Comparison of ENCODE assay signal across 8 cellular contexts in the genomic region with DNA sequence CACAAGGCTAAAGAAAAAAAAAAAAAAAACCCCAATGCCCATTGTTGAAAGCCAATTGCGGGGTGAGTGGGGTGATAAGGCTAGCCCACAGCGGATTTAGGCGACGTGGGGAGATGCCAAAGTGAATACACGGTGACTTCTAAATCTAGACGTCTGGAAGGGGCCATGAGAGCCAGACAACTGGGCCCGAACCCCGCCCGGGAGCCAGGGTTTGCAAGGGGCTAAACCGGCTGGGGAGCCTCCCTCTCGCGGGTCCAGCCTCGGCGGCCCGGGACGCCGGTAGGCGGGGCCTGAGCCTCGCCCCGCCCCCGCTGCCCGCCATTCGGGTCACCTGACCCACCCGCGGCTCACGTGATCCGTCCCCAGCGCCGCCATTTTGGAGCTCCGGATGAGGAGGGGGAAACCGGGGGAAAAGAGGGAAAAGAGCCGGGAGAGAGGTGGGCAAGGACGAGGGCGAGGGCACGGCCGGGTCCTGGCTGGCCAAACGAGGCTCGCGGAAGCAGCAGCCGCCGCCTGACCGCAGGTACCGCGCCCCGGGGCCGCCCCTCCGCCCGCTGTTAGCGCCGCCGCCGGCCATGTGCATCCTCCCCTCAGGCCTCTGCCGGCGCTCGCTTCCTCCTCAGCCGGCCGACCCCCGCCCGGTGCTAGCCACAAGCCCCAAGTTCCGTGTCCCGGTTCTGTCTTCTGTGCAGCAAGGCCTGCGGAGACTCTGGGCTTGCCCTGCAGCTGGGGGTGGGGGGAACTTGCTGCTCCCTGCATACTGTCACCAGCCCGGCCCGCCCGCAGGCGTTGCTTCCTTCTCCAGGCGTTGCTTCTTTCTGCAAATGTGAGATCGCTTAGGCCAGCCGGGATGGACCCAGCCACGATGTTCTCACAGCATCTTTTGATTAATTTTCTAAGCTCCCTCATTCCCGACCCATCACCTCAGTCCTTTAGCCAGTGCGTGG. TPM values are rescaled to one million over a fixed set of nuclear protein-coding genes. Genes with fewer than 3 reads are reported as not detected.
A peak's percentile ranks its signal among the peaks of the same experiment; 100 is the strongest.
DNase-seq lines count a peak whose midpoint lies in the region; ATAC-seq and TF ChIP-seq lines count a peak whose summit lies in the region.

Gene ZNF507 (plus strand): TSS at position 350 of the 947 bp plus-strand sequence. CDS start 7,221 bp downstream, outside the sequence.

- peaks cover 50% of the 10 kb centered on the region for H3K4me1 Mint-ChIP-seq in CD4-positive, alpha-beta T cell (ENCODE audit: low read depth)
- peaks cover 33% of the 10 kb centered on the region for H3K4me1 Mint-ChIP-seq in activated CD8-positive, alpha-beta T cell treated with anti-CD3 and anti-CD28 coated beads for 36 hours (ENCODE audit: low read depth)

- TF ChIP-seq CTCF in CD4-positive, alpha-beta T cell (IDR thresholded peaks at IDR 0.05), result no peak
- TF ChIP-seq CTCF in activated CD8-positive, alpha-beta T cell treated with anti-CD3 and anti-CD28 coated beads for 36 hours (IDR thresholded peaks at IDR 0.05), result no peak
- TF ChIP-seq CTCF in lung (IDR thresholded peaks at IDR 0.05; ENCODE audit: control extremely low read depth, extremely low read depth), result no peak

- no peaks in the 10 kb centered on the region for H3K27me3 ChIP-seq in CD4-positive, alpha-beta T cell (ENCODE audit: control insufficient read depth, insufficient read depth, low read length)
- H3K27me3 ChIP-seq in ectodermal cell (ENCODE audit: control insufficient read depth, insufficient read depth, low read length, poor library complexity, severe bottlenecking) (no peaks in the 10 kb centered on the region), lung (ENCODE audit: control insufficient read depth, insufficient read depth) (no peaks in the 10 kb centered on the region)

- POLR2A ChIA-PET in CD4-positive, alpha-beta T cell (lab: Charles Lee), result interaction anchor here (0.5 to 2.4 kb wide), 9 partner anchors 12 to 626 kb away, joined by 3 to 24 read pairs (median 3); partner anchors contain the start of genes ANKRD27, CEP89, DPY19L3 and FAAP24
- POLR2A ChIA-PET in activated CD8-positive, alpha-beta T cell treated with anti-CD3 and anti-CD28 coated beads for 36 hours (lab: Charles Lee), result interaction anchor here (1.2 to 3.3 kb wide), 4 partner anchors 12 to 346 kb away, joined by 4 to 21 read pairs (median 6); partner anchors contain the start of genes DPY19L3 and NUDT19

- intact Hi-C loops in CD4-positive, alpha-beta T cell (cut with DNase I, micrococcal nuclease), result loop anchor here (2.0 to 10.0 kb wide), 7 partner anchors 59 to 1001 kb away; partner anchors contain the start of genes DPY19L3 (in 2 of the 2), ANKRD27 (in 1 of the 2), CEP89 (in 1 of the 2) and FAAP24 (in 1 of the 2)
- intact Hi-C loops in activated CD8-positive, alpha-beta T cell treated with anti-CD3 and anti-CD28 coated beads for 36 hours (cut with micrococcal nuclease), result loop anchor here (10.0 kb wide), 1 partner anchor 229 kb away; no protein-coding TSS in a partner anchor

- 6% methylated on average over 72 of the region's 72 CpGs for WGBS in ectodermal cell, 2 experiments
- 4 to 5% methylated on average over 62 to 72 of the region's 72 CpGs for WGBS in lung, 2 donors

- H3K27ac Mint-ChIP-seq in CD4-positive, alpha-beta T cell, result peak within 1 kb of the TSS; percentile 87
- peak within 1 kb of the TSS; percentile 97 for H3K27ac Mint-ChIP-seq in activated CD8-positive, alpha-beta T cell treated with anti-CD3 and anti-CD28 coated beads for 36 hours

- peaks cover 5% of the 10 kb centered on the region for H3K27me3 Mint-ChIP-seq in CD4-positive, alpha-beta T cell
- H3K27me3 Mint-ChIP-seq in activated CD8-positive, alpha-beta T cell treated with anti-CD3 and anti-CD28 coated beads for 36 hours, result peaks cover 3% of the 10 kb centered on the region

- H3K4me3 ChIP-seq in ectodermal cell (ENCODE audit: insufficient read depth, low read depth, low read length) (peak within 1 kb of the TSS; percentile 62), lung (peak within 1 kb of the TSS; percentile 96)

- H3K36me3 ChIP-seq in ectodermal cell (ENCODE audit: control insufficient read depth, insufficient read depth, low read length) (peaks cover 5% of the 10 kb centered on the region), lung (ENCODE audit: control insufficient read depth in 2 of 2, insufficient read depth in 2 of 2, low read length in 2 of 2) (peaks cover 0 to 2% of the 10 kb centered on the region in 2 donors)

- no peaks in the 10 kb centered on the region for H3K9me3 ChIP-seq in CD4-positive, alpha-beta T cell (ENCODE audit: control insufficient read depth, low read length)
- H3K9me3 ChIP-seq in ectodermal cell (ENCODE audit: control insufficient read depth, low read length), result no peaks in the 10 kb centered on the region
- no peaks in the 10 kb centered on the region for H3K9me3 ChIP-seq in lung (ENCODE audit: control insufficient read depth in 2 of 2, insufficient read depth in 1 of 2, low read length in 1 of 2)

- H3K4me3 Mint-ChIP-seq in CD4-positive, alpha-beta T cell, result peak within 1 kb of the TSS; percentile 96
- peak within 1 kb of the TSS; percentile 98 for H3K4me3 Mint-ChIP-seq in activated CD8-positive, alpha-beta T cell treated with anti-CD3 and anti-CD28 coated beads for 36 hours

- peak; percentile 64 to 82 (median 71) for DNase-seq in CD4-positive, alpha-beta T cell
- DNase-seq in NCI-H748 treated with DMSO at 0.1 percent for 48 hours (lab: John Stamatoyannopoulos, UW) (peak; percentile 36), lung (ENCODE audit: low spot score) (peak; percentile 85)
- peak; percentile 91 for DNase-seq in activated CD8-positive, alpha-beta T cell treated with anti-CD3 and anti-CD28 coated beads for 36 hours
- DNase-seq in stimulated activated CD4-positive, alpha-beta T cell treated with anti-CD3 and anti-CD28 coated beads, TNF-alpha, amount 100 ng/mL, for 24 hours (ENCODE audit: low read depth in 3 of 3), result peak; percentile 70 to 84 (median 75)

- peak within 1 kb of the TSS; percentile 82 for H3K27ac ChIP-seq in CD4-positive, alpha-beta T cell (ENCODE audit: low read depth, low read length)
- H3K27ac ChIP-seq in ectodermal cell (ENCODE audit: insufficient read depth, low read depth, low read length, poor library complexity, severe bottlenecking), result peak within 1 kb of the TSS; percentile 58
- H3K27ac ChIP-seq in lung (ENCODE audit: low read depth in 1 of 2, low read length in 1 of 2), result peak within 1 kb of the TSS; percentile 67 to 90

- ATAC-seq in CD4-positive, alpha-beta T cell (ENCODE audit: poor library complexity), result peak; percentile 84
- ATAC-seq in GM19372 (IDR thresholded peaks at IDR 0.05; ENCODE audit: low read depth, unreplicated experiment), result peak; percentile 89
- peak; percentile 73 for ATAC-seq in HG03520 (IDR thresholded peaks at IDR 0.05; ENCODE audit: unreplicated experiment)
- peak; percentile 83 for ATAC-seq in activated CD8-positive, alpha-beta T cell treated with anti-CD3 and anti-CD28 coated beads for 36 hours
- peak; percentile 89 for ATAC-seq in lung (ENCODE audit: insufficient read depth, low FRiP score)

- H3K9me3 Mint-ChIP-seq in CD4-positive, alpha-beta T cell, result no peaks in the 10 kb centered on the region
- peaks cover 3% of the 10 kb centered on the region for H3K9me3 Mint-ChIP-seq in activated CD8-positive, alpha-beta T cell treated with anti-CD3 and anti-CD28 coated beads for 36 hours

- peaks cover 4% of the 10 kb centered on the region for H3K4me1 ChIP-seq in ectodermal cell (ENCODE audit: control insufficient read depth, insufficient read depth, low read length)
- peaks cover 0 to 14% of the 10 kb centered on the region in 2 donors for H3K4me1 ChIP-seq in lung (ENCODE audit: control insufficient read depth in 2 of 2, insufficient read depth in 2 of 2, low read length in 2 of 2)

- peaks cover 52% of the 10 kb centered on the region for H3K36me3 Mint-ChIP-seq in CD4-positive, alpha-beta T cell (ENCODE audit: low read depth)
- peaks cover 25% of the 10 kb centered on the region for H3K36me3 Mint-ChIP-seq in activated CD8-positive, alpha-beta T cell treated with anti-CD3 and anti-CD28 coated beads for 36 hours (ENCODE audit: low read depth)

- CTCF ChIA-PET in CD4-positive, alpha-beta T cell (lab: Charles Lee), result interaction anchor here (0.9 kb wide), 2 partner anchors 12 to 22 kb away, joined by 4 read pairs; no protein-coding TSS in a partner anchor
- CTCF ChIA-PET in activated CD8-positive, alpha-beta T cell treated with anti-CD3 and anti-CD28 coated beads for 36 hours (lab: Charles Lee), result interaction anchor here (2.0 kb wide), 1 partner anchor 9 kb away, joined by 4 read pairs; no protein-coding TSS in a partner anchor

RNA-seq across cellular contexts. Expression of gene ZNF507, which starts in this region (rescaled TPM):
- 10 to 100 TPM; 30.4 to 31.3 TPM for total RNA-seq in CD4-positive, alpha-beta T cell
- total RNA-seq in activated CD8-positive, alpha-beta T cell treated with anti-CD3 and anti-CD28 coated beads for 36 hours, result 10 to 100 TPM; 24.2 to 25.6 TPM
- 32.8 TPM for polyA plus RNA-seq in ectodermal cell (2013, experiment 1 of 4)
- polyA plus RNA-seq in ectodermal cell (2013, experiment 2 of 4), result 33.3 TPM
- polyA plus RNA-seq in ectodermal cell (2013, experiment 3 of 4), result 22.5 TPM
- 27.6 TPM for polyA plus RNA-seq in ectodermal cell (2013, experiment 4 of 4)
- total RNA-seq in lung, result 10 to 100 TPM; 14.9 to 29.8 TPM
- 1 to 10 TPM; 4.0 to 4.7 TPM for polyA plus RNA-seq in lung

Comparison
In these comparisons a context has a peak if more than half of its experiments do, and no peak if none do; other contexts are left out.
1. Peak in every context shown above with its lines: DNase-seq, ATAC-seq, H3K4me3 ChIP-seq and H3K27ac ChIP-seq.
2. DNase-seq: peak in every context shown above with its lines; median percentile 91 in activated CD8-positive, alpha-beta T cell treated with anti-CD3 and anti-CD28 coated beads for 36 hours; 85 in lung; 75 in stimulated activated CD4-positive, alpha-beta T cell treated with anti-CD3 and anti-CD28 coated beads, TNF-alpha, amount 100 ng/mL, for 24 hours; 71 in CD4-positive, alpha-beta T cell; 36 in NCI-H748 treated with DMSO at 0.1 percent for 48 hours.